Comparison of ENCODE assay signal across 17 cellular contexts in the genomic region with DNA sequence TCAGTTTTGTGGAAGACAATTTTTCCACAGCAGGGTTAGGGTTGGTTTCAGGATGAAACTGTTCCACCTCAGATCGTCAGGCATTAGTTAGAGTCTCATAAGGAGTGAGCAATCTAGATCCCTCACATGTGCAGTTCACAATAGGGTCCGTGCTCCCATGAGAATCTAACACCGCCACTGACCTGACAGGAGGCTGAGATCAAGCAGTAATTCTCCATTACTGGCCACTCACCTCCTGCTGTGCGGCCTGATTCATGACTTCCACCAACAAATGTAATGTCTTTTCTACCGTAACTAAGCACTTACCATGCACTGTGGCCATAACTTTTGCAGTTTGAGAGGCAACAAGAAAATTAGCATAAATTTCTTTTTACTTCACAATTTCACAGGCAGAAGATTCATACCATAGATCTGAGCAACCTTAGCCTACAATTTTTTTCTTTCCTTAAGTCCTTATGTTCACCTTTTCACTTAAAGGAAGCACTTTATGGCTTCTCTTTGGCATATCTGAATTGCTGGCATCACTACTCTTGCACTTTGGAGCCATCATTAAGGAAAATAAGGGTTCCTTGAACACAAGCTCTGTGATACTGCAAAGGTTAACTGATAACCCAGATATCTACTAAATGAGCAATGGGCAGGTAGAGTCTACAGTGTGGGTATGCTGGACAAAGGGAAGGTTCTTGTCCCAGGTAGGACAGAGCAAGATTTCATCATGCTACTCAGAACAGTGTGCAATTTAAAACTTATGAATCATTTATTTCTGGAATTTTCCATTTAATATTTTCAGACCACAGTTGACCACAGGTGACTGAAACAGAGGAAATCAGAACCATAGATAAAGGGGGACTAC.
DNase-seq lines count a peak whose midpoint lies in the region; ATAC-seq and TF ChIP-seq lines count a peak whose summit lies in the region.
"Had no signal": no experiment of that assay in that cellular context is flagged by ENCODE, and none has a peak within 500 bp of the region (broad histone marks: within the 10 kb centered on the region; RNA-seq: fewer than 3 reads in every experiment).

No MANE protein-coding gene starts in this region.

- H3K36me3 Mint-ChIP-seq in nephron progenitor cell (ENCODE audit: low read depth): peaks cover 47% of the 10 kb centered on the region

- H3K9me3 Mint-ChIP-seq in nephron progenitor cell: peaks cover 18% of the 10 kb centered on the region
- H3K9me3 Mint-ChIP-seq: endodermal cell had no signal

- H3K36me3 ChIP-seq in tibial artery (no peaks in the 10 kb centered on the region), vagina (no peaks in the 10 kb centered on the region)

- H3K27ac Mint-ChIP-seq in nephron progenitor cell: peak overlapping the region; percentile 92
- H3K27ac Mint-ChIP-seq: endodermal cell had no signal

- no peak for TF ChIP-seq POLR2A in vagina (IDR thresholded peaks at IDR 0.05)

- ATAC-seq in GM19328 (IDR thresholded peaks at IDR 0.05; ENCODE audit: unreplicated experiment) (peak; percentile 34), HG02588 (IDR thresholded peaks at IDR 0.05; ENCODE audit: unreplicated experiment) (peak; percentile 17), GM21423 (IDR thresholded peaks at IDR 0.05; ENCODE audit: unreplicated experiment) (no peak)

- no peak overlapping the region for H3K4me3 Mint-ChIP-seq in nephron progenitor cell
- H3K4me3 Mint-ChIP-seq: endodermal cell had no signal

- H3K27me3 ChIP-seq in tibial artery (no peaks in the 10 kb centered on the region), vagina (no peaks in the 10 kb centered on the region)

- peaks cover 88% of the 10 kb centered on the region for H3K4me1 Mint-ChIP-seq in nephron progenitor cell

- TF ChIP-seq CTCF in nephron progenitor cell (IDR thresholded peaks at IDR 0.05): no peak
- no peak for TF ChIP-seq CTCF in tibial artery (IDR thresholded peaks at IDR 0.05)
- no peak for TF ChIP-seq CTCF in vagina (IDR thresholded peaks at IDR 0.05)

- peak; percentile 3 for DNase-seq in UCSD-AML1 (lab: John Stamatoyannopoulos, UW; ENCODE audit: unreplicated experiment)
- peak; percentile 51 for DNase-seq in nephron progenitor cell
- DNase-seq in activated gamma-delta T cell treated with Interleukin-2 at 50 U/mL for 16 hours: no peak
- no peak for DNase-seq in tibial artery
- no peak for DNase-seq in vagina (ENCODE audit: extremely low spot score in 2 of 2)
- DNase-seq: activated CD8-positive, alpha-beta memory T cell treated with anti-CD3 and anti-CD28 coated beads, Interleukin-2, amount 50 U/mL, for 4 hours; endodermal cell; foreskin fibroblast; NCI-H1436 treated with DMSO at 0.1 percent for 48 hours; NCI-H510A; PC-9; SW 1271 had no signal

- peaks cover 0 to 6% (median 0%) of the 10 kb centered on the region in 4 donors for H3K4me1 ChIP-seq in tibial artery
- H3K4me1 ChIP-seq in vagina: peaks cover 27% of the 10 kb centered on the region

- H3K27me3 Mint-ChIP-seq in nephron progenitor cell (ENCODE audit: low read depth, poor library complexity): peaks cover 6% of the 10 kb centered on the region

- H3K9me3 ChIP-seq in tibial artery (no peaks in the 10 kb centered on the region), vagina (no peaks in the 10 kb centered on the region)

- no peak overlapping the region for H3K27ac ChIP-seq in tibial artery
- no peak overlapping the region for H3K27ac ChIP-seq in vagina
- H3K27ac ChIP-seq: C4-2B, HL-60, PC-9 had no signal

- intact Hi-C loops in tibial artery (cut with DNase I; ENCODE audit: low total_unique reads): no loop called here
- intact Hi-C loops in vagina (cut with DNase I): no loop called here

- H3K4me3 ChIP-seq in tibial artery (no peak overlapping the region), vagina (no peak overlapping the region)
- H3K4me3 ChIP-seq: PC-9 had no signal

Comparison
In these comparisons a context has a peak if more than half of its experiments do, and no peak if none do; other contexts are left out.
1. DNase-seq: peak in UCSD-AML1 (single experiment) and nephron progenitor cell (single experiment); none in activated gamma-delta T cell treated with Interleukin-2 at 50 U/mL for 16 hours (single experiment), tibial artery (0 of 2) and vagina (0 of 2).